ENCODE assay signal across 8 cellular contexts in the genomic region with DNA sequence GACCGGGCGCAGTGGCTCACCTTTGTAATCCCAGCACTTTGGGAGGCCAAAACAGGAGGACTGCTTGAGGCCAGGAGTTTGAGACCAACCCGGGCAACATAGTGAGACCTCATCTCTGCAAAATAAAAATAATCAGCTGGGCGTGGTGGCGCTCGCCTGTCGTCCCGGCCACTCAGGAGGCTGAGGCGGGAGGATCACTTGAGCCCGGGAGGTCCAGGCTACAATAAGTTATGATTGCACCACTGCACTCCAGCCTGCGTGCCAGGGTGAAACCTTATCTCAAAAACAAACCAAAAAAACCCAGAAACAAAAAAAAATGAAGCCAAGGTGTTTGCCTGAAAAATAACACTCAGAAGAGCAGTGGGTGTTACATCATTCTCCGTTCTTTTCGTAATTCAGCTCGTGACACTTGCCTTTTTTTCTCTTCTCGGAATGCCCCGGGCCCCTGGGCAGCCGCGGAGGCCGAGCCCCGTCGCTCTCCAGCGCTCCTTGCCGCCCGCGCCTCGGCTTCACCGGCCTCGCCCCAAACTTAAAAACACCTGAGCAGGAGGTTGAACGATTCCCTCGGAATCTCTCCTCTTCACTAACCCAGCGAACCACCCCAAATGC. TPM values are rescaled to one million over a fixed set of nuclear protein-coding genes. Genes with fewer than 3 reads are reported as not detected.
DNase-seq lines count a peak whose midpoint lies in the region; ATAC-seq, FAIRE-seq and TF ChIP-seq lines count a peak whose summit lies in the region.

No MANE protein-coding gene starts in this region.

- peak overlapping the region; percentile 94 for H3K4me2 ChIP-seq in osteoblast (ENCODE audit: insufficient read depth, low read length)

- H4K20me1 ChIP-seq in osteoblast (ENCODE audit: insufficient read depth, low read length): peaks cover 31% of the 10 kb centered on the region

- no peak for TF ChIP-seq CTCF in osteoblast (IDR thresholded peaks at IDR 0.05; ENCODE audit: extremely low read depth, low read depth, low read length)

- TF ChIP-seq POLR2A in GM12892 (IDR thresholded peaks at IDR 0.05; ENCODE audit: low read depth, low read length): no peak

- peaks cover 37% of the 10 kb centered on the region for H3K4me1 ChIP-seq in osteoblast (ENCODE audit: insufficient read depth, low read length)

- no peaks in the 10 kb centered on the region for H3K9me3 ChIP-seq in osteoblast (ENCODE audit: low read depth, low read length)

- ATAC-seq in HG03571 (IDR thresholded peaks at IDR 0.05; ENCODE audit: unreplicated experiment): peak; percentile 28

- peaks cover 48% of the 10 kb centered on the region for H3K79me2 ChIP-seq in osteoblast (ENCODE audit: insufficient read depth, low read length)

- H2AFZ ChIP-seq in osteoblast (ENCODE audit: low read length): peak overlapping the region; percentile 96

- H3K27me3 ChIP-seq in osteoblast (ENCODE audit: insufficient read depth, low read length): no peaks in the 10 kb centered on the region

- no peak for FAIRE-seq in GM12892 (lab: Jason Lieb, UNC)

- peak overlapping the region; percentile 98 for H3K27ac ChIP-seq in osteoblast (ENCODE audit: low read depth, low read length)

- peak overlapping the region; percentile 97 for H3K4me3 ChIP-seq in osteoblast (ENCODE audit: insufficient read depth, low read length)

- peak; percentile 17 to 35 for DNase-seq in stimulated activated CD4-positive, alpha-beta T cell treated with anti-CD3 and anti-CD28 coated beads, Interleukin-1b, Interleukin-23, amount 100 ng/mL, for 4 hours (ENCODE audit: low read depth in 2 of 2)
- no peak for DNase-seq in stimulated activated CD4-positive, alpha-beta T cell treated with anti-CD3 and anti-CD28 coated beads, Interleukin-12 subunit alpha, Interleukin-12 subunit beta, amount 100 ng/mL, for 4 hours
- peak; percentile 34 for DNase-seq in activated CD4-positive, alpha-beta T cell treated with anti-CD3 and anti-CD28 coated beads, Interleukin-2, amount 50 U/mL, for 1 hour
- DNase-seq in fibroblast of gingiva (ENCODE audit: low read depth) (peak; percentile 64), osteoblast (ENCODE audit: insufficient read length, low spot score, missing footprints) (peak; percentile 17), GM12892 (ENCODE audit: insufficient read length) (no peak), middle frontal gyrus (ENCODE audit: extremely low spot score, low spot score) (no peak)

- peaks cover 18% of the 10 kb centered on the region for H3K36me3 ChIP-seq in osteoblast (ENCODE audit: insufficient read depth, low read length)

RNA-seq across cellular contexts. Expression of a gene that starts 17.0 kb away (rescaled TPM):
- 4.0 and 5.3 TPM in 2 replicates for total RNA-seq in osteoblast
- polyA plus RNA-seq in GM12892 (2012; ENCODE audit: missing spikeins): not detected

RNA-seq across cellular contexts. Expression of a gene that starts 19.4 kb away (rescaled TPM):
- 39.1 and 74.0 TPM in 2 replicates for total RNA-seq in osteoblast
- polyA plus RNA-seq in GM12892 (2012; ENCODE audit: missing spikeins): not detected

RNA-seq across cellular contexts. Expression of a gene that starts 28.8 kb away (rescaled TPM):
- 0.36 and 0.59 TPM in 2 replicates for total RNA-seq in osteoblast
- polyA plus RNA-seq in GM12892 (2012; ENCODE audit: missing spikeins): not detected

RNA-seq across cellular contexts. Expression of a gene that starts 55.6 kb away (rescaled TPM):
- 7.1 and 8.3 TPM in 2 replicates for total RNA-seq in osteoblast
- polyA plus RNA-seq in GM12892 (2012; ENCODE audit: missing spikeins): 16.3 TPM

Comparison
In these comparisons a context has a peak if more than half of its experiments do, and no peak if none do; other contexts are left out.
1. DNase-seq: peak in stimulated activated CD4-positive, alpha-beta T cell treated with anti-CD3 and anti-CD28 coated beads, Interleukin-1b, Interleukin-23, amount 100 ng/mL, for 4 hours (2 of 2), activated CD4-positive, alpha-beta T cell treated with anti-CD3 and anti-CD28 coated beads, Interleukin-2, amount 50 U/mL, for 1 hour (single experiment), fibroblast of gingiva (single experiment) and osteoblast (single experiment); none in stimulated activated CD4-positive, alpha-beta T cell treated with anti-CD3 and anti-CD28 coated beads, Interleukin-12 subunit alpha, Interleukin-12 subunit beta, amount 100 ng/mL, for 4 hours (single experiment), GM12892 (single experiment) and middle frontal gyrus (single experiment).